Comparison of ENCODE assay signal across 8 cellular contexts in genomic region chr3:146218880-146219866, GRCh38. TPM values are rescaled to one million over a fixed set of nuclear protein-coding genes. Genes with fewer than 3 reads are reported as not detected.
A peak's percentile ranks its signal among the peaks of the same experiment; 100 is the strongest.
DNase-seq lines count a peak whose midpoint lies in the region; FAIRE-seq and TF ChIP-seq lines count a peak whose summit lies in the region.

No MANE protein-coding gene starts in this region.

- no peak overlapping the region for H2AFZ ChIP-seq in neural cell (ENCODE audit: low read depth, low read length)

- DNase-seq in LHCN-M2 (ENCODE audit: low read depth) (peak; percentile 36), GOT3 (lab: John Stamatoyannopoulos, UW) (no peak), cortex of kidney (lab: John Stamatoyannopoulos, UW) (no peak)
- DNase-seq in effector CD8-positive, alpha-beta T cell (lab: John Stamatoyannopoulos, UW) = peak; percentile 3

- H3K9me2 ChIP-seq in neural cell (ENCODE audit: insufficient read depth, low read length) = no peaks in the 10 kb centered on the region

- no peak overlapping the region for H3K4me2 ChIP-seq in neural cell (ENCODE audit: low read length)

- H4K20me1 ChIP-seq in neural cell (ENCODE audit: insufficient read depth) = no peaks in the 10 kb centered on the region

- H3K27ac ChIP-seq in neural cell (ENCODE audit: low read length) = no peak overlapping the region

- no peaks in the 10 kb centered on the region for H3F3A ChIP-seq in neural cell (ENCODE audit: insufficient read depth, low read length, poor library complexity, severe bottlenecking)

- no peaks in the 10 kb centered on the region for H3K9me3 ChIP-seq in neural cell (ENCODE audit: low read length)

- TF ChIP-seq CTCF in WI38 (IDR thresholded peaks at IDR 0.05; ENCODE audit: low read depth, low read length) (peak; percentile 25; the same call in 1 of the 2 replicates), neural cell (IDR thresholded peaks at IDR 0.05; ENCODE audit: poor library complexity, severe bottlenecking) (peak; percentile 74)

- TF ChIP-seq RAD21 in neural cell (conservative IDR thresholded peaks at IDR 0.05) = peak; percentile 74

- H3K79me2 ChIP-seq in neural cell (replicated peaks; ENCODE audit: insufficient read depth, low read length) = no peaks in the 10 kb centered on the region

- no peak overlapping the region for H3K9ac ChIP-seq in neural cell (ENCODE audit: low read length)

- peak; percentile 98 for FAIRE-seq in A204.1 (lab: Jason Lieb, UNC)
- peak; percentile 90 for FAIRE-seq in G401.6 (lab: Jason Lieb, UNC)

- no peak for TF ChIP-seq EP300 in neural cell (conservative IDR thresholded peaks at IDR 0.05; ENCODE audit: poor library complexity, severe bottlenecking)

- H3K4me3 ChIP-seq in WI38 (ENCODE audit: low read depth, low read length) (no peak overlapping the region), neural cell (ENCODE audit: low read length) (no peak overlapping the region)

- H3K36me3 ChIP-seq in neural cell (ENCODE audit: insufficient read depth, low read length) = no peaks in the 10 kb centered on the region

- H3K27me3 ChIP-seq in neural cell (ENCODE audit: insufficient read depth, low read depth, low read length) = no peaks in the 10 kb centered on the region

TF ChIP-seq in neural cell, 6 proteins besides CTCF, POLR2A, EP300 and RAD21:
- TF ChIP-seq POLR2AphosphoS5 (IDR thresholded peaks at IDR 0.05) (no peak), SMC3 (conservative IDR thresholded peaks at IDR 0.05; ENCODE audit: poor library complexity) (peak; percentile 86)

RNA-seq across cellular contexts. Expression of gene PLSCR4, which starts 31.7 kb away (rescaled TPM):
- total RNA-seq in LHCN-M2 (2014; rRNA removed) = 3.1 and 4.1 TPM in 2 replicates
- polyA plus RNA-seq in LHCN-M2 (2012) = 3.4 TPM
- not detected in 2 replicates for polyA plus RNA-seq in neural cell
- polyA minus RNA-seq in neural cell = not detected in 2 replicates

RNA-seq across cellular contexts. Expression of gene PLOD2, which starts 58.2 kb away (rescaled TPM):
- 197 and 249 TPM in 2 replicates for total RNA-seq in LHCN-M2 (2014; rRNA removed)
- polyA plus RNA-seq in LHCN-M2 (2012) = 110 TPM
- polyA plus RNA-seq in neural cell = 2.9 and 5.6 TPM in 2 replicates
- polyA minus RNA-seq in neural cell = 4.9 and 5.1 TPM in 2 replicates

Comparison
In these comparisons a context has a peak if more than half of its experiments do, and no peak if none do; other contexts are left out.
1. DNase-seq: peak in LHCN-M2 (single experiment) and effector CD8-positive, alpha-beta T cell (single experiment); none in GOT3 (single experiment) and cortex of kidney (single experiment).